Comparison of ENCODE assay signal across 10 cellular contexts in genomic region chr11:64088159-64089026, GRCh38. TPM values are rescaled to one million over a fixed set of nuclear protein-coding genes. Genes with fewer than 3 reads are reported as not detected.
DNase-seq lines count a peak whose midpoint lies in the region; ATAC-seq, FAIRE-seq and TF ChIP-seq lines count a peak whose summit lies in the region.
"Had no signal": no experiment of that assay in that cellular context is flagged by ENCODE, and none has a peak within 500 bp of the region (broad histone marks: within the 10 kb centered on the region; RNA-seq: fewer than 3 reads in every experiment).

No MANE protein-coding gene starts in this region.

- H3K27me3 ChIP-seq in H7 (ENCODE audit: control insufficient read depth, insufficient read depth, low read length), result peaks cover 3% of the 10 kb centered on the region
- H3K27me3 ChIP-seq in SU-DHL-6 (ENCODE audit: low read length), result no peaks in the 10 kb centered on the region
- H3K27me3 ChIP-seq in keratinocyte (ENCODE audit: control insufficient read depth, extremely low read depth, insufficient read depth, low read length), result peaks cover 33% of the 10 kb centered on the region
- no peaks in the 10 kb centered on the region for H3K27me3 ChIP-seq in ovary

- no peak for FAIRE-seq in keratinocyte (lab: Jason Lieb, UNC)

- no peak for ATAC-seq in naive thymus-derived CD8-positive, alpha-beta T cell

- H3K9me1 ChIP-seq in keratinocyte (ENCODE audit: control insufficient read depth, extremely low read depth, insufficient read depth, low read length), result no peaks in the 10 kb centered on the region

- H3K9me3 Mint-ChIP-seq in naive thymus-derived CD8-positive, alpha-beta T cell, result no peaks in the 10 kb centered on the region

- no peaks in the 10 kb centered on the region for H3K36me3 ChIP-seq in H7 (replicated peaks; ENCODE audit: control insufficient read depth, insufficient read depth, low read length)
- no peaks in the 10 kb centered on the region for H3K36me3 ChIP-seq in SU-DHL-6 (ENCODE audit: low read length)
- H3K36me3 ChIP-seq in keratinocyte (ENCODE audit: control insufficient read depth in 2 of 2, extremely low read depth in 1 of 2, insufficient read depth in 2 of 2, low read length in 2 of 2), result no peaks in the 10 kb centered on the region
- no peaks in the 10 kb centered on the region for H3K36me3 ChIP-seq in ovary

- H3K79me2 ChIP-seq in SU-DHL-6 (ENCODE audit: insufficient read depth, low read length) (no peaks in the 10 kb centered on the region), keratinocyte (ENCODE audit: control insufficient read depth, insufficient read depth, low read length) (no peaks in the 10 kb centered on the region)

- WGBS in ovary, 3 donors, result 85 to 88% (median 88%) methylated on average over 18 to 26 of the region's 26 CpGs

- POLR2A ChIA-PET in naive thymus-derived CD8-positive, alpha-beta T cell (lab: Charles Lee), result no interaction called here

- H3K27ac ChIP-seq in SU-DHL-6 (ENCODE audit: low read depth, low read length) (no peak overlapping the region), keratinocyte (ENCODE audit: control insufficient read depth, insufficient read depth, low read length) (no peak overlapping the region), ovary (no peak overlapping the region)

- H3K36me3 Mint-ChIP-seq in naive thymus-derived CD8-positive, alpha-beta T cell, result no peaks in the 10 kb centered on the region

- dilution Hi-C loops in keratinocyte (cut with MboI; ENCODE audit: extremely low pct_ligation_motif_present, low sequenced_read_pairs), result no loop called here

- no peak for TF ChIP-seq EP300 in ovary (IDR thresholded peaks at IDR 0.05)

- H3K4me1 ChIP-seq in keratinocyte (ENCODE audit: control insufficient read depth, extremely low read depth, insufficient read depth, low read length), result peaks cover 5% of the 10 kb centered on the region
- H3K4me1 ChIP-seq in ovary (ENCODE audit: insufficient read depth), result peaks cover 7% of the 10 kb centered on the region

- H3K4me2 ChIP-seq in SU-DHL-6 (ENCODE audit: low read depth, low read length, poor library complexity, severe bottlenecking) (no peak overlapping the region), keratinocyte (ENCODE audit: control insufficient read depth, extremely low read depth, insufficient read depth, low read depth, low read length) (peak overlapping the region; percentile 45)

- no peak overlapping the region for H3K4me3 ChIP-seq in H7 (ENCODE audit: insufficient read depth, low read depth, low read length)
- H3K4me3 ChIP-seq in SU-DHL-6 (ENCODE audit: insufficient read depth, low read length, poor library complexity, severe bottlenecking), result no peak overlapping the region
- peak overlapping the region in 1 of 3 experiments; percentile 27 for H3K4me3 ChIP-seq in keratinocyte (ENCODE audit: control insufficient read depth in 2 of 3, extremely low read depth in 1 of 3, insufficient read depth in 2 of 3, low read depth in 1 of 3, low read length in 3 of 3)
- no peak overlapping the region for H3K4me3 ChIP-seq in ovary
- H3K4me3 ChIP-seq: lung had no signal

- H3K27ac Mint-ChIP-seq in naive thymus-derived CD8-positive, alpha-beta T cell, result peak overlapping the region in 1 of 10 donors; percentile 39

- no peaks in the 10 kb centered on the region for H3K9me3 ChIP-seq in SU-DHL-6 (ENCODE audit: insufficient read depth, low read length)
- H3K9me3 ChIP-seq in keratinocyte (ENCODE audit: control insufficient read depth, low read depth, low read length), result no peaks in the 10 kb centered on the region
- no peaks in the 10 kb centered on the region for H3K9me3 ChIP-seq in ovary

- TF ChIP-seq CTCF in SU-DHL-6 (IDR thresholded peaks at IDR 0.05; ENCODE audit: insufficient read depth, low read length, poor library complexity, severe bottlenecking), result peak; percentile 23
- peak; percentile 58 to 89 (median 83) for TF ChIP-seq CTCF in keratinocyte (optimal IDR thresholded peaks at IDR 0.05 in 1 of 3, IDR thresholded peaks at IDR 0.05 in 1 of 3, conservative IDR thresholded peaks at IDR 0.05 in 1 of 3; ENCODE audit: extremely low read depth in 1 of 3, insufficient read depth in 2 of 3, low read length in 3 of 3)
- TF ChIP-seq CTCF in ovary (IDR thresholded peaks at IDR 0.05), result no peak

- H3K9ac ChIP-seq in SU-DHL-6 (ENCODE audit: low read length) (no peak overlapping the region), keratinocyte (ENCODE audit: control insufficient read depth, extremely low read depth, insufficient read depth, low read length) (no peak overlapping the region)

- H3K4me3 Mint-ChIP-seq in naive thymus-derived CD8-positive, alpha-beta T cell, result no peak overlapping the region

- no peak for TF ChIP-seq POLR2A in ovary (IDR thresholded peaks at IDR 0.05)

- intact Hi-C loops in ovary (cut with DNase I), result no loop called here

- H2AFZ ChIP-seq in SU-DHL-6 (ENCODE audit: low read depth, low read length, severe bottlenecking) (no peak overlapping the region), keratinocyte (ENCODE audit: control insufficient read depth, low read length) (peak overlapping the region; percentile 22)

- no peaks in the 10 kb centered on the region for H3K9me2 ChIP-seq in SU-DHL-6 (replicated peaks; ENCODE audit: insufficient read depth, low read length)

- peaks cover 0 to 3% (median 0%) of the 10 kb centered on the region in 4 donors for H3K4me1 Mint-ChIP-seq in naive thymus-derived CD8-positive, alpha-beta T cell

- DNase-seq in COR-L47 (lab: John Stamatoyannopoulos, UW) (peak; percentile 37), H7 (peak; percentile 96), keratinocyte (ENCODE audit: low read depth, low spot score) (peak; percentile 4), ovary (no peak), NCI-H2227 (lab: John Stamatoyannopoulos, UW; ENCODE audit: unreplicated experiment) (no peak), LoVo (ENCODE audit: low spot score) (no peak)
- DNase-seq in naive thymus-derived CD8-positive, alpha-beta T cell, result no peak
- DNase-seq: T-helper 9 cell had no signal

- H3F3A ChIP-seq in SU-DHL-6 (ENCODE audit: insufficient read depth), result no peaks in the 10 kb centered on the region

- no peaks in the 10 kb centered on the region for H3K27me3 Mint-ChIP-seq in naive thymus-derived CD8-positive, alpha-beta T cell

- H4K20me1 ChIP-seq in SU-DHL-6 (ENCODE audit: low read depth, low read length), result no peaks in the 10 kb centered on the region
- H4K20me1 ChIP-seq in keratinocyte (ENCODE audit: control insufficient read depth, extremely low read depth, insufficient read depth, low read length), result peaks cover 3% of the 10 kb centered on the region

RNA-seq across cellular contexts. Expression of gene FLRT1, which starts 52.7 kb away (rescaled TPM):
- 0.94 and 1.7 TPM in 2 replicates for total RNA-seq in H7 (2014; rRNA removed; shearing (Covaris generic))
- not detected in 3 replicates for polyA plus RNA-seq in keratinocyte
- not detected for polyA plus RNA-seq in keratinocyte (2011; ENCODE audit: low read depth)
- not detected in 2 replicates for polyA plus RNA-seq in keratinocyte (2011; cell fraction: cytosol; rRNA removed)
- not detected in 2 replicates for polyA plus RNA-seq in keratinocyte (2011; cell fraction: nucleus; rRNA removed)
- polyA plus RNA-seq in keratinocyte (2012; ENCODE audit: low replicate concordance), result 0.20 TPM in 1 of 2 replicates, not detected in the other
- polyA minus RNA-seq in keratinocyte, result not detected in 3 replicates
- not detected for polyA minus RNA-seq in keratinocyte (2011; cell fraction: cytosol; rRNA and poly(A)+ RNA removed)
- not detected in 2 replicates for polyA minus RNA-seq in keratinocyte (2011; cell fraction: nucleus; rRNA and poly(A)+ RNA removed)
- total RNA-seq in naive thymus-derived CD8-positive, alpha-beta T cell, result not detected
- polyA plus RNA-seq in naive thymus-derived CD8-positive, alpha-beta T cell, result not detected
- 1 to 10 TPM in 1 of 7 donors, under 1 TPM in 6; 0.23 to 1.2 (median 0.45) TPM for total RNA-seq in ovary
- polyA plus RNA-seq in ovary, result under 1 TPM; 0.13 to 0.17 TPM

Comparison
In these comparisons a context has a peak if more than half of its experiments do, and no peak if none do; other contexts are left out.
1. DNase-seq: peak in COR-L47 (single experiment), H7 (single experiment) and keratinocyte (single experiment); none in naive thymus-derived CD8-positive, alpha-beta T cell (0 of 10), ovary (0 of 5), NCI-H2227 (single experiment) and LoVo (single experiment).
2. CTCF ChIP-seq: peak in SU-DHL-6 (single experiment) and keratinocyte (3 of 3); none in ovary (0 of 3).